22 cellular contexts compared by ENCODE assay signal in genomic region chr3:182760576-182761164, GRCh38. TPM values are rescaled to one million over a fixed set of nuclear protein-coding genes. Genes with fewer than 3 reads are reported as not detected.
A peak's percentile ranks its signal among the peaks of the same experiment; 100 is the strongest.
DNase-seq lines count a peak whose midpoint lies in the region; ATAC-seq and TF ChIP-seq lines count a peak whose summit lies in the region.
"Had no signal": no experiment of that assay in that cellular context is flagged by ENCODE, and none has a peak within 500 bp of the region (broad histone marks: within the 10 kb centered on the region; RNA-seq: fewer than 3 reads in every experiment).

No MANE protein-coding gene starts in this region.

- POLR2A ChIA-PET in GM10248 (lab: Yijun Ruan, JAX): no interaction called here

- H3K27ac ChIP-seq in upper lobe of right lung (no peak overlapping the region), tibial artery (no peak overlapping the region)
- H3K27ac ChIP-seq: upper lobe of left lung had no signal

- ATAC-seq in upper lobe of right lung: peak; percentile 80
- ATAC-seq: activated T-cell treated with anti-CD3 and anti-CD28 coated beads, Interleukin-2, amount 50 U/mL, for 72 hours; SK-N-SH treated with all-trans-retinoic acid at 6 μM for 48 hours; WTC11 had no signal

- H3K27me3 ChIP-seq in upper lobe of right lung (peaks cover 7% of the 10 kb centered on the region), tibial artery (peaks cover 0 to 3% of the 10 kb centered on the region in 2 donors)
- H3K27me3 ChIP-seq: upper lobe of left lung had no signal

- no peak overlapping the region for H3K4me3 ChIP-seq in LNCaP clone FGC (ENCODE audit: low read depth, low read length)
- no peak overlapping the region for H3K4me3 ChIP-seq in upper lobe of right lung
- no peak overlapping the region for H3K4me3 ChIP-seq in tibial artery
- H3K4me3 ChIP-seq: HAP-1, upper lobe of left lung had no signal

- H3K9me3 ChIP-seq in upper lobe of right lung (no peaks in the 10 kb centered on the region), tibial artery (no peaks in the 10 kb centered on the region)
- H3K9me3 ChIP-seq: HAP-1, upper lobe of left lung had no signal

- no peak for TF ChIP-seq POLR2A in erythroblast (IDR thresholded peaks at IDR 0.05; ENCODE audit: low read length)

- no peak for TF ChIP-seq CTCF in LNCaP clone FGC (IDR thresholded peaks at IDR 0.05; ENCODE audit: control insufficient read depth, extremely low read depth, insufficient read depth)
- no peak for TF ChIP-seq CTCF in upper lobe of right lung (IDR thresholded peaks at IDR 0.05)
- no peak for TF ChIP-seq CTCF in tibial artery (IDR thresholded peaks at IDR 0.05)
- no peak for TF ChIP-seq CTCF in GM10248 (IDR thresholded peaks at IDR 0.05; ENCODE audit: control extremely low read depth, extremely low read depth, low read depth, missing control alignments)

- intact Hi-C loops in upper lobe of right lung (cut with DNase I) (no loop called here), tibial artery (cut with DNase I; ENCODE audit: low total_unique reads) (no loop called here)

- CTCF ChIA-PET in GM10248 (lab: Yijun Ruan, JAX): interaction anchor here (1.6 kb wide), 1 partner anchor 10 kb away, joined by 3 read pairs; no protein-coding TSS in a partner anchor

- no peaks in the 10 kb centered on the region for H3K4me1 ChIP-seq in upper lobe of right lung
- no peaks in the 10 kb centered on the region for H3K4me1 ChIP-seq in tibial artery
- H3K4me1 ChIP-seq: HAP-1, upper lobe of left lung had no signal

- DNase-seq in LNCaP clone FGC (ENCODE audit: low read depth) (peak; percentile 54), erythroblast (lab: John Stamatoyannopoulos, UW) (peak; percentile 64 to 89), mucosa of gallbladder (ENCODE audit: low spot score) (peak; percentile 78), upper lobe of right lung (no peak), tibial artery (no peak), GM10248 (ENCODE audit: extremely low spot score) (no peak), HK-2 (ENCODE audit: unreplicated experiment) (no peak)
- DNase-seq: activated CD4-positive, alpha-beta T cell treated with anti-CD3 and anti-CD28 coated beads, Interleukin-2, amount 10 ng/mL, durations not matched to agents 7 days and 5 days; activated naive CD4-positive, alpha-beta T cell treated with Interleukin-2 at 50 U/mL for 16 hours; activated T-cell treated with anti-CD3 and anti-CD28 coated beads, Interleukin-2, amount 50 U/mL, for 72 hours; C1 segment of cervical spinal cord; cerebellar nuclear complex; DND-41; islet precursor cell; mammary epithelial cell; NCI-H1436 treated with DMSO at 0.1 percent for 48 hours; NCI-H2107; NCI-H446 treated with DMSO at 0.1 percent for 48 hours had no signal

- H3K36me3 ChIP-seq in upper lobe of right lung (no peaks in the 10 kb centered on the region), tibial artery (no peaks in the 10 kb centered on the region)
- H3K36me3 ChIP-seq: HAP-1, upper lobe of left lung had no signal

RNA-seq across cellular contexts. Expression of gene ATP11B, which starts 32.6 kb away (rescaled TPM):
- total RNA-seq in mucosa of gallbladder: 89.9 TPM
- total RNA-seq in upper lobe of right lung: 70.7 TPM

Comparison
In these comparisons a context has a peak if more than half of its experiments do, and no peak if none do; other contexts are left out.
1. DNase-seq: peak in LNCaP clone FGC (single experiment), erythroblast (2 of 2) and mucosa of gallbladder (single experiment); none in upper lobe of right lung (single experiment), tibial artery (0 of 2), GM10248 (single experiment) and HK-2 (single experiment).